Comparison of ENCODE assay signal across 15 cellular contexts in genomic region chr14:80926706-80927384, GRCh38. TPM values are rescaled to one million over a fixed set of nuclear protein-coding genes. Genes with fewer than 3 reads are reported as not detected.
DNase-seq lines count a peak whose midpoint lies in the region; ATAC-seq and TF ChIP-seq lines count a peak whose summit lies in the region.
"Had no signal": no experiment of that assay in that cellular context is flagged by ENCODE, and none has a peak within 500 bp of the region (broad histone marks: within the 10 kb centered on the region; RNA-seq: fewer than 3 reads in every experiment).

No MANE protein-coding gene starts in this region.

- H3K36me3 Mint-ChIP-seq in T-helper 1 cell treated with Interleukin-12 subunit alpha and Interleukin-12 subunit beta and Interleukin-4 antibody, amounts not matched to agents 30 μg/mL and 1 μg/mL, for 36 hours (ENCODE audit: low read depth) = peaks cover 29% of the 10 kb centered on the region
- peaks cover 20 to 26% of the 10 kb centered on the region in 2 donors for H3K36me3 Mint-ChIP-seq in CD14-positive monocyte

- DNase-seq in Right ventricle myocardium inferior (ENCODE audit: missing footprints) (no peak), cardiac septum (ENCODE audit: low spot score) (no peak), foreskin fibroblast (peak; percentile 66 to 72), CD14-positive monocyte (ENCODE audit: low spot score) (no peak), dedifferentiated amniotic fluid mesenchymal stem cell (ENCODE audit: extremely low spot score) (no peak)
- DNase-seq: DMS153, immature natural killer cell, NCI-H2081 treated with DMSO at 0.1 percent for 48 hours had no signal

- ATAC-seq in Right ventricle myocardium inferior (peak; percentile 82), GM21619 (IDR thresholded peaks at IDR 0.05; ENCODE audit: unreplicated experiment) (no peak), HG02970 (IDR thresholded peaks at IDR 0.05; ENCODE audit: low FRiP score, unreplicated experiment) (no peak)
- ATAC-seq: activated naive CD4-positive, alpha-beta T cell treated with anti-CD3 and anti-CD28 coated beads, Interleukin-2, amount 50 U/mL, for 72 hours had no signal

- TF ChIP-seq CTCF in foreskin fibroblast (IDR thresholded peaks at IDR 0.05; ENCODE audit: low read depth, low read length) = no peak
- TF ChIP-seq CTCF in CD14-positive monocyte (IDR thresholded peaks at IDR 0.05) = no peak

- H3K4me1 Mint-ChIP-seq in T-helper 1 cell treated with Interleukin-12 subunit alpha and Interleukin-12 subunit beta and Interleukin-4 antibody, amounts not matched to agents 30 μg/mL and 1 μg/mL, for 36 hours (ENCODE audit: low read depth) = peaks cover 45% of the 10 kb centered on the region
- H3K4me1 Mint-ChIP-seq in CD14-positive monocyte = peaks cover 41% of the 10 kb centered on the region

- H3K9me3 Mint-ChIP-seq in T-helper 1 cell treated with Interleukin-12 subunit alpha and Interleukin-12 subunit beta and Interleukin-4 antibody, amounts not matched to agents 30 μg/mL and 1 μg/mL, for 36 hours = peaks cover 5% of the 10 kb centered on the region
- H3K9me3 Mint-ChIP-seq in CD14-positive monocyte = peaks cover 0 to 7% (median 5%) of the 10 kb centered on the region in 7 donors
- H3K9me3 Mint-ChIP-seq: immature natural killer cell had no signal

- no peak overlapping the region for H3K4me3 Mint-ChIP-seq in T-helper 1 cell treated with Interleukin-12 subunit alpha and Interleukin-12 subunit beta and Interleukin-4 antibody, amounts not matched to agents 30 μg/mL and 1 μg/mL, for 36 hours
- no peak overlapping the region for H3K4me3 Mint-ChIP-seq in CD14-positive monocyte
- H3K4me3 Mint-ChIP-seq: immature natural killer cell had no signal

- no peak overlapping the region for H3K4me3 ChIP-seq in foreskin fibroblast (ENCODE audit: low read depth in 1 of 2, low read length in 2 of 2)
- H3K4me3 ChIP-seq: A549, esophagus muscularis mucosa, SJSA1 had no signal

- peak overlapping the region; percentile 52 for H3K27ac Mint-ChIP-seq in T-helper 1 cell treated with Interleukin-12 subunit alpha and Interleukin-12 subunit beta and Interleukin-4 antibody, amounts not matched to agents 30 μg/mL and 1 μg/mL, for 36 hours
- no peak overlapping the region for H3K27ac Mint-ChIP-seq in CD14-positive monocyte
- H3K27ac Mint-ChIP-seq: activated naive CD4-positive, alpha-beta T cell treated with anti-CD3 and anti-CD28 coated beads, Interleukin-2, amount 50 U/mL, for 72 hours had no signal

- intact Hi-C loops in Right ventricle myocardium inferior (cut with DNase I) = no loop called here
- intact Hi-C loops in cardiac septum (cut with DNase I) = no loop called here
- intact Hi-C loops in CD14-positive monocyte (cut with micrococcal nuclease) = no loop called here

- H3K27me3 Mint-ChIP-seq in T-helper 1 cell treated with Interleukin-12 subunit alpha and Interleukin-12 subunit beta and Interleukin-4 antibody, amounts not matched to agents 30 μg/mL and 1 μg/mL, for 36 hours (ENCODE audit: low read depth) = no peaks in the 10 kb centered on the region
- peaks cover 0 to 2% (median 0%) of the 10 kb centered on the region in 3 donors for H3K27me3 Mint-ChIP-seq in CD14-positive monocyte (ENCODE audit: low read depth in 3 of 3)

RNA-seq across cellular contexts. Expression of gene CEP128, which starts 14.7 kb away (rescaled TPM):
- total RNA-seq in Right ventricle myocardium inferior (3.5 TPM), cardiac septum (3.0 TPM)
- under 1 TPM; 0.41 to 0.62 TPM for polyA plus RNA-seq in CD14-positive monocyte

RNA-seq across cellular contexts. Expression of gene TSHR, which starts 28.6 kb away (rescaled TPM):
- total RNA-seq in Right ventricle myocardium inferior (not detected), cardiac septum (not detected)
- polyA plus RNA-seq in CD14-positive monocyte = not detected
- total RNA-seq: activated naive CD4-positive, alpha-beta T cell treated with anti-CD3 and anti-CD28 coated beads, Interleukin-2, amount 50 U/mL, for 72 hours; SJSA1 had no signal
- polyA plus RNA-seq: A549, immature natural killer cell had no signal

Comparison
In these comparisons a context has a peak if more than half of its experiments do, and no peak if none do; other contexts are left out.
1. DNase-seq: peak in foreskin fibroblast (2 of 2); none in Right ventricle myocardium inferior (single experiment), cardiac septum (single experiment), CD14-positive monocyte (single experiment) and dedifferentiated amniotic fluid mesenchymal stem cell (single experiment).